8 cellular contexts compared by ENCODE assay signal in genomic region chr15:50687302-50687902, GRCh38. TPM values are rescaled to one million over a fixed set of nuclear protein-coding genes. Genes with fewer than 3 reads are reported as not detected.
DNase-seq lines count a peak whose midpoint lies in the region; ATAC-seq and TF ChIP-seq lines count a peak whose summit lies in the region.

No MANE protein-coding gene starts in this region.

- H3K4me1 ChIP-seq in ascending aorta (peaks cover 0 to 21% of the 10 kb centered on the region in 2 donors), lower lobe of right lung (peaks cover 35% of the 10 kb centered on the region), vagina (peaks cover 35% of the 10 kb centered on the region)

- H3K36me3 Mint-ChIP-seq in CD14-positive monocyte: peaks cover 4 to 19% of the 10 kb centered on the region in 2 donors

- DNase-seq in CD14-positive monocyte (ENCODE audit: low spot score) (no peak), ascending aorta (ENCODE audit: low spot score in 2 of 2) (no peak), lower lobe of right lung (no peak), vagina (ENCODE audit: extremely low spot score in 2 of 2) (no peak), NCI-H524 treated with DMSO at 0.1 percent for 48 hours (lab: John Stamatoyannopoulos, UW) (no peak)
- no peak for DNase-seq in activated CD8-positive, alpha-beta memory T cell treated with anti-CD3 and anti-CD28 coated beads, Interleukin-2, amount 50 U/mL, for 4 hours

- no peak for TF ChIP-seq POLR2A in vagina (IDR thresholded peaks at IDR 0.05)

- H3K4me3 ChIP-seq in ascending aorta: peak overlapping the region; percentile 71 to 80
- peak overlapping the region; percentile 91 for H3K4me3 ChIP-seq in lower lobe of right lung
- H3K4me3 ChIP-seq in vagina: peak overlapping the region; percentile 83 to 87

- H3K36me3 ChIP-seq in ascending aorta (no peaks in the 10 kb centered on the region), lower lobe of right lung (peaks cover 13% of the 10 kb centered on the region), vagina (no peaks in the 10 kb centered on the region)

- H3K9me3 Mint-ChIP-seq in CD14-positive monocyte: no peaks in the 10 kb centered on the region

- H3K4me1 Mint-ChIP-seq in CD14-positive monocyte: peaks cover 43% of the 10 kb centered on the region

- H3K4me3 Mint-ChIP-seq in CD14-positive monocyte: peak overlapping the region; percentile 98 to 99

- H3K27ac ChIP-seq in ascending aorta (peak overlapping the region; percentile 91 to 96), lower lobe of right lung (peak overlapping the region; percentile 93), vagina (peak overlapping the region; percentile 96)

- H3K9me3 ChIP-seq in ascending aorta: no peaks in the 10 kb centered on the region
- H3K9me3 ChIP-seq in lower lobe of right lung: no peaks in the 10 kb centered on the region
- H3K9me3 ChIP-seq in vagina: no peaks in the 10 kb centered on the region

- TF ChIP-seq CTCF in CD14-positive monocyte (IDR thresholded peaks at IDR 0.05) (no peak), ascending aorta (IDR thresholded peaks at IDR 0.05) (no peak), lower lobe of right lung (IDR thresholded peaks at IDR 0.05) (no peak), vagina (IDR thresholded peaks at IDR 0.05) (no peak)

- intact Hi-C loops in CD14-positive monocyte (cut with micrococcal nuclease): loop anchor here (2.0 to 10.0 kb wide), 3 partner anchors 77 to 200 kb away; partner anchors contain the start of gene SPPL2A (in 2 of the 2)
- intact Hi-C loops in ascending aorta (cut with DNase I): loop anchor here (2.0 kb wide), 1 partner anchor 221 kb away; the partner anchor contains the start of gene AP4E1
- intact Hi-C loops in lower lobe of right lung (cut with DNase I): loop anchor here (10.0 kb wide), 1 partner anchor 187 kb away; no protein-coding TSS in a partner anchor
- intact Hi-C loops in vagina (cut with DNase I): loop anchor here (10.0 kb wide), 2 partner anchors 187 to 217 kb away; partner anchors contain the start of gene AP4E1

- H3K27me3 ChIP-seq in ascending aorta (no peaks in the 10 kb centered on the region), lower lobe of right lung (ENCODE audit: low read depth) (no peaks in the 10 kb centered on the region), vagina (no peaks in the 10 kb centered on the region)

- ATAC-seq in HG02678 (IDR thresholded peaks at IDR 0.05; ENCODE audit: unreplicated experiment) (peak; percentile 3), lower lobe of right lung (no peak), HG03175 (IDR thresholded peaks at IDR 0.05; ENCODE audit: unreplicated experiment) (no peak)

- peaks cover 0 to 2% (median 0%) of the 10 kb centered on the region in 3 donors for H3K27me3 Mint-ChIP-seq in CD14-positive monocyte (ENCODE audit: low read depth in 3 of 3)

- H3K27ac Mint-ChIP-seq in CD14-positive monocyte: peak overlapping the region; percentile 90 to 99 (median 98)

RNA-seq across cellular contexts. Expression of gene TRPM7, which starts 0.8 kb away (rescaled TPM):
- 1 to 10 TPM; 5.5 to 8.1 TPM for polyA plus RNA-seq in CD14-positive monocyte
- total RNA-seq in ascending aorta: 24.1 TPM
- total RNA-seq in lower lobe of right lung: 47.3 TPM
- 53.3 TPM for total RNA-seq in vagina
